ENCODE assay signal across 30 cellular contexts in the genomic region with DNA sequence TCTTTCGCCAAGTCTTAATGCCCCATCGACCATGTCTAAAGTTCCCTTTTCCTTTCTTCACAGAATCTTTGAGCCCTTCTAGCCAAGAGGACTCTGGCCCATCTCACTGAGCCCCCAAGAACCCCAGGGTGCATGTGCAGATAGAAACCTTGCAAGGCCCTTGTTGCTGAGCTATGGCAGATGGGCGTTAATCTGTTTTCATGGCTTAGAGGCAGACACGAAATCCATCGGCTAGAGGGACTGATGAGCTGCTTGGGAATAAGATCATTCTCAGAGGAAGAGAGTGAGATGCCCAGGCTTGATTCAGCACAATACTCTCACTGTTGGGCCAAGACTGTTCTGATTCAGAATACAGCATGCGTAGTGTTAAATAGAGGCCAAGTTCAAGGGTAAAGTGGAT.
"Had no signal": no experiment of that assay in that cellular context is flagged by ENCODE, and none has a peak within 500 bp of the region (broad histone marks: within the 10 kb centered on the region; RNA-seq: fewer than 3 reads in every experiment).

No MANE protein-coding gene starts in this region.

- H3K27ac Mint-ChIP-seq: activated CD4-positive, alpha-beta T cell treated with anti-CD3 and anti-CD28 coated beads, Interleukin-2, amount 10 ng/mL, durations not matched to agents 24 days and 14 days; activated CD8-positive, alpha-beta T cell treated with anti-CD3 and anti-CD28 coated beads for 36 hours; activated naive CD8-positive, alpha-beta T cell treated with anti-CD3 and anti-CD28 coated beads for 36 hours; activated T-cell treated with anti-CD3 and anti-CD28 coated beads, Interleukin-2, amount 50 U/mL, for 72 hours; activated T-helper 17 cell treated with anti-CD3 and anti-CD28 coated beads, Interleukin-2, amount 50 U/mL, for 72 hours had no signal

- H3K27ac ChIP-seq: cardiac muscle cell, SJCRH30, SK-N-MC, VCaP had no signal

- H3K27me3 Mint-ChIP-seq: central memory CD8-positive, alpha-beta T cell had no signal

- DNase-seq: activated CD4-positive, alpha-beta T cell treated with anti-CD3 and anti-CD28 coated beads, Interleukin-2, amount 10 ng/mL, durations not matched to agents 24 days and 14 days; activated CD4-positive, alpha-beta T cell treated with anti-CD3 and anti-CD28 coated beads, Interleukin-2, amount 50 U/mL, for 4 hours; activated CD8-positive, alpha-beta T cell treated with anti-CD3 and anti-CD28 coated beads for 36 hours; activated effector memory CD4-positive, alpha-beta T cell treated with anti-CD3 and anti-CD28 coated beads, Interleukin-2, amount 50 U/mL, for 16 hours; activated naive CD4-positive, alpha-beta T cell; activated naive CD4-positive, alpha-beta T cell treated with anti-CD3 and anti-CD28 coated beads, Interleukin-2, amount 50 U/mL, for 16 hours; activated naive CD8-positive, alpha-beta T cell treated with anti-CD3 and anti-CD28 coated beads for 36 hours; activated T-cell treated with anti-CD3 and anti-CD28 coated beads, Interleukin-2, amount 50 U/mL, for 72 hours; amniotic stem cell; aorta; NCI-H1105 treated with DMSO at 0.1 percent for 48 hours; NCI-H1436; NCI-H1694; NCI-H1930; NCI-H2081 treated with DMSO at 0.1 percent for 48 hours; NCI-H226; NCI-H446 treated with DMSO at 0.1 percent for 48 hours; NCI-H526 treated with DMSO at 0.1 percent for 48 hours; NCI-H774; SHP77; SJCRH30; T-helper 1 cell; T-helper 2 cell; T-helper 9 cell had no signal

- H3K36me3 ChIP-seq: cardiac muscle cell, SJCRH30 had no signal

- H3K9me3 Mint-ChIP-seq: activated CD4-positive, alpha-beta T cell treated with anti-CD3 and anti-CD28 coated beads, Interleukin-2, amount 10 ng/mL, durations not matched to agents 24 days and 14 days had no signal

- H3K4me1 Mint-ChIP-seq: activated CD4-positive, alpha-beta T cell treated with anti-CD3 and anti-CD28 coated beads, Interleukin-2, amount 10 ng/mL, durations not matched to agents 24 days and 14 days; activated naive CD8-positive, alpha-beta T cell treated with anti-CD3 and anti-CD28 coated beads for 36 hours; activated T-helper 17 cell treated with anti-CD3 and anti-CD28 coated beads, Interleukin-2, amount 50 U/mL, for 72 hours; central memory CD8-positive, alpha-beta T cell had no signal

- H3K4me3 Mint-ChIP-seq: activated CD4-positive, alpha-beta T cell treated with anti-CD3 and anti-CD28 coated beads, Interleukin-2, amount 10 ng/mL, durations not matched to agents 24 days and 14 days; activated CD8-positive, alpha-beta T cell treated with anti-CD3 and anti-CD28 coated beads for 36 hours; activated naive CD8-positive, alpha-beta T cell treated with anti-CD3 and anti-CD28 coated beads for 36 hours; activated T-cell treated with anti-CD3 and anti-CD28 coated beads, Interleukin-2, amount 50 U/mL, for 72 hours; activated T-helper 17 cell treated with anti-CD3 and anti-CD28 coated beads, Interleukin-2, amount 50 U/mL, for 72 hours; central memory CD8-positive, alpha-beta T cell had no signal

- H3K4me1 ChIP-seq: SJCRH30 had no signal

- H3K36me3 Mint-ChIP-seq: activated naive CD8-positive, alpha-beta T cell treated with anti-CD3 and anti-CD28 coated beads for 36 hours had no signal

- H3K27me3 ChIP-seq: cardiac muscle cell, SJCRH30 had no signal

- H3K4me3 ChIP-seq: cardiac muscle cell, SJCRH30, SK-N-MC had no signal

- ATAC-seq: activated CD8-positive, alpha-beta T cell treated with anti-CD3 and anti-CD28 coated beads for 36 hours; activated T-cell treated with anti-CD3 and anti-CD28 coated beads, Interleukin-2, amount 50 U/mL, for 72 hours; activated T-helper 17 cell treated with anti-CD3 and anti-CD28 coated beads, Interleukin-2, amount 50 U/mL, for 72 hours; Panc1 had no signal
